In genomic region chr4:139015269-139015947, GRCh38 we compare ENCODE assay signal across 8 cellular contexts. TPM values are rescaled to one million over a fixed set of nuclear protein-coding genes. Genes with fewer than 3 reads are reported as not detected.
DNase-seq lines count a peak whose midpoint lies in the region; ATAC-seq, FAIRE-seq and TF ChIP-seq lines count a peak whose summit lies in the region.

Gene NOCT, plus strand, starts transcription at chr4:139015781. Its CDS starts 201 bp downstream, at chr4:139015982.

- peak; percentile 92 for ATAC-seq in HG03442 (IDR thresholded peaks at IDR 0.05; ENCODE audit: unreplicated experiment)

- no peak for TF ChIP-seq CTCF in BJ (IDR thresholded peaks at IDR 0.05; ENCODE audit: insufficient read depth, low read depth, low read length)
- TF ChIP-seq CTCF in kidney epithelial cell (IDR thresholded peaks at IDR 0.05; ENCODE audit: insufficient read depth, low read length, poor library complexity, severe bottlenecking) = no peak

- peak; percentile 91 for FAIRE-seq in GM19239 (lab: Jason Lieb, UNC)

- CTCF ChIA-PET in BJ (lab: Yijun Ruan, JAX) = interaction anchor here (1.1 kb wide), 1 partner anchor 9 kb away, joined by 5 read pairs; no protein-coding TSS in a partner anchor

- H3K4me3 ChIP-seq in BJ (ENCODE audit: low read depth, low read length) (peak within 1 kb of the TSS; percentile 59), kidney epithelial cell (ENCODE audit: low read depth, low read length) (peak within 1 kb of the TSS; percentile 55)

- H3K27me3 ChIP-seq in BJ (ENCODE audit: control insufficient read depth, insufficient read depth, low read length) (no peaks in the 10 kb centered on the region), kidney epithelial cell (ENCODE audit: control insufficient read depth, insufficient read depth, low read length) (no peaks in the 10 kb centered on the region)

- POLR2A ChIA-PET in BJ (lab: Charles Lee) = interaction anchor here (0.6 to 0.7 kb wide), 2 partner anchors 129 to 1158 kb away, joined by 3 to 16 read pairs; no protein-coding TSS in a partner anchor

- no peak for DNase-seq in BJ (ENCODE audit: low read depth)
- peak; percentile 87 for DNase-seq in GM19239 (ENCODE audit: insufficient read length, low spot score)
- peak; percentile 85 for DNase-seq in NCI-H510A treated with DMSO at 0.1 percent for 48 hours (lab: John Stamatoyannopoulos, UW)
- DNase-seq in activated CD4-positive, alpha-beta T cell treated with anti-CD3 and anti-CD28 coated beads for 24 hours (ENCODE audit: low read depth in 2 of 2) = peak; percentile 85 to 87
- peak; percentile 88 for DNase-seq in cerebellum (ENCODE audit: low spot score)
- peak; percentile 73 for DNase-seq in kidney epithelial cell (ENCODE audit: low read depth)
- peak; percentile 97 for DNase-seq in stimulated activated CD4-positive, alpha-beta T cell treated with anti-CD3 and anti-CD28 coated beads, Interleukin-15, amount 100 ng/mL, for 24 hours

- H3K36me3 ChIP-seq in BJ (ENCODE audit: control insufficient read depth, insufficient read depth, low read length) (no peaks in the 10 kb centered on the region), kidney epithelial cell (ENCODE audit: control insufficient read depth, insufficient read depth, low read length) (no peaks in the 10 kb centered on the region)

RNA-seq across cellular contexts. Expression of gene NOCT, which starts in this region (rescaled TPM):
- 4.4 and 5.6 TPM in 2 replicates for polyA plus RNA-seq in BJ (2011; rRNA removed)
- polyA minus RNA-seq in BJ (2011; rRNA and poly(A)+ RNA removed) = 18.3 and 20.1 TPM in 2 replicates
- total RNA-seq in cerebellum (17.2 TPM), kidney epithelial cell (37.5 and 47.4 TPM in 2 replicates)
